Comparison of ENCODE assay signal across 2 cellular contexts in the genomic region with DNA sequence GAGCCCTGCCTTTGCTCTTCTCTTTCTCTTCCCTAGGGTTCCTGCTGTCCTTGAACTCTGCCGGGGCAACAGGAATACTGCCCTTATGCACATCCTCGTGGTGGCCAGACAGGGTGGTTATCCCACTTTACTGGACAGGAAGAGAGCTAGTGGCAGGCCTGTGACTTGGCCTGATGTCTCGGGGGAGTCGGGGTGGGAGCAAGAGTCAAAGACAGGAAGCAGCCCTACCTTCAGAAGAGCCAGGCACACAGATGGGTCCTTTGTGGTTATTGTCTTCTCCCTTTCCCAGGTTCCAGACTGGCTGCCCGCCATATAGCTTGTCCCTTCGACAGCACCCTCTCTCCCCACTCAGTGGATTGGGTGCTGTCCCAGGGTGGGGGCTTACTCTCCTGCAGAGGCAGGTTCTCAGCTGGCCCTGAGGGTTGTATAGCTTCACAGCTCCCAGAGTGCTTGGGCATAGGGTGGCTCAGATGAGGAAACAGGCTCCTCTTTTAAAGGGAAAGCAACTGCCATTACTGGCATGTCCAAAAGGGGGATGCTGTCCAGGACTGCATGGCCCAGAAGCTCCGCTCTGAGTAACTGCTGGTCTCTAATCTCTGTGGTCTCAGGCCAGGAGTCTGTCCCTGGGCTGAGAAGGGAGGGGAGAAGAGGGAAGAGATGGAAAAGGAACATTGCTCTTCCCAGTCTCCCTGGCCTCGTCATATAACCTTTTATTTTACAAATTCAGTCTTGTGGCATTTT.
TF ChIP-seq lines count a peak whose summit lies in the region.

No MANE protein-coding gene starts in this region.

TF ChIP-seq in GM23338, 12 proteins besides CTCF, POLR2A, EP300 and RAD21 (continued from another document):
- TF ChIP-seq, protein P1, sequence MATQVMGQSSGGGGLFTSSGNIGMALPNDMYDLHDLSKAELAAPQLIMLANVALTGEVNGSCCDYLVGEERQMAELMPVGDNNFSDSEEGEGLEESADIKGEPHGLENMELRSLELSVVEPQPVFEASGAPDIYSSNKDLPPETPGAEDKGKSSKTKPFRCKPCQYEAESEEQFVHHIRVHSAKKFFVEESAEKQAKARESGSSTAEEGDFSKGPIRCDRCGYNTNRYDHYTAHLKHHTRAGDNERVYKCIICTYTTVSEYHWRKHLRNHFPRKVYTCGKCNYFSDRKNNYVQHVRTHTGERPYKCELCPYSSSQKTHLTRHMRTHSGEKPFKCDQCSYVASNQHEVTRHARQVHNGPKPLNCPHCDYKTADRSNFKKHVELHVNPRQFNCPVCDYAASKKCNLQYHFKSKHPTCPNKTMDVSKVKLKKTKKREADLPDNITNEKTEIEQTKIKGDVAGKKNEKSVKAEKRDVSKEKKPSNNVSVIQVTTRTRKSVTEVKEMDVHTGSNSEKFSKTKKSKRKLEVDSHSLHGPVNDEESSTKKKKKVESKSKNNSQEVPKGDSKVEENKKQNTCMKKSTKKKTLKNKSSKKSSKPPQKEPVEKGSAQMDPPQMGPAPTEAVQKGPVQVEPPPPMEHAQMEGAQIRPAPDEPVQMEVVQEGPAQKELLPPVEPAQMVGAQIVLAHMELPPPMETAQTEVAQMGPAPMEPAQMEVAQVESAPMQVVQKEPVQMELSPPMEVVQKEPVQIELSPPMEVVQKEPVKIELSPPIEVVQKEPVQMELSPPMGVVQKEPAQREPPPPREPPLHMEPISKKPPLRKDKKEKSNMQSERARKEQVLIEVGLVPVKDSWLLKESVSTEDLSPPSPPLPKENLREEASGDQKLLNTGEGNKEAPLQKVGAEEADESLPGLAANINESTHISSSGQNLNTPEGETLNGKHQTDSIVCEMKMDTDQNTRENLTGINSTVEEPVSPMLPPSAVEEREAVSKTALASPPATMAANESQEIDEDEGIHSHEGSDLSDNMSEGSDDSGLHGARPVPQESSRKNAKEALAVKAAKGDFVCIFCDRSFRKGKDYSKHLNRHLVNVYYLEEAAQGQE (IDR thresholded peaks at IDR 0.05; ENCODE audit: unreplicated experiment) = no peak
- TF ChIP-seq, protein P2, sequence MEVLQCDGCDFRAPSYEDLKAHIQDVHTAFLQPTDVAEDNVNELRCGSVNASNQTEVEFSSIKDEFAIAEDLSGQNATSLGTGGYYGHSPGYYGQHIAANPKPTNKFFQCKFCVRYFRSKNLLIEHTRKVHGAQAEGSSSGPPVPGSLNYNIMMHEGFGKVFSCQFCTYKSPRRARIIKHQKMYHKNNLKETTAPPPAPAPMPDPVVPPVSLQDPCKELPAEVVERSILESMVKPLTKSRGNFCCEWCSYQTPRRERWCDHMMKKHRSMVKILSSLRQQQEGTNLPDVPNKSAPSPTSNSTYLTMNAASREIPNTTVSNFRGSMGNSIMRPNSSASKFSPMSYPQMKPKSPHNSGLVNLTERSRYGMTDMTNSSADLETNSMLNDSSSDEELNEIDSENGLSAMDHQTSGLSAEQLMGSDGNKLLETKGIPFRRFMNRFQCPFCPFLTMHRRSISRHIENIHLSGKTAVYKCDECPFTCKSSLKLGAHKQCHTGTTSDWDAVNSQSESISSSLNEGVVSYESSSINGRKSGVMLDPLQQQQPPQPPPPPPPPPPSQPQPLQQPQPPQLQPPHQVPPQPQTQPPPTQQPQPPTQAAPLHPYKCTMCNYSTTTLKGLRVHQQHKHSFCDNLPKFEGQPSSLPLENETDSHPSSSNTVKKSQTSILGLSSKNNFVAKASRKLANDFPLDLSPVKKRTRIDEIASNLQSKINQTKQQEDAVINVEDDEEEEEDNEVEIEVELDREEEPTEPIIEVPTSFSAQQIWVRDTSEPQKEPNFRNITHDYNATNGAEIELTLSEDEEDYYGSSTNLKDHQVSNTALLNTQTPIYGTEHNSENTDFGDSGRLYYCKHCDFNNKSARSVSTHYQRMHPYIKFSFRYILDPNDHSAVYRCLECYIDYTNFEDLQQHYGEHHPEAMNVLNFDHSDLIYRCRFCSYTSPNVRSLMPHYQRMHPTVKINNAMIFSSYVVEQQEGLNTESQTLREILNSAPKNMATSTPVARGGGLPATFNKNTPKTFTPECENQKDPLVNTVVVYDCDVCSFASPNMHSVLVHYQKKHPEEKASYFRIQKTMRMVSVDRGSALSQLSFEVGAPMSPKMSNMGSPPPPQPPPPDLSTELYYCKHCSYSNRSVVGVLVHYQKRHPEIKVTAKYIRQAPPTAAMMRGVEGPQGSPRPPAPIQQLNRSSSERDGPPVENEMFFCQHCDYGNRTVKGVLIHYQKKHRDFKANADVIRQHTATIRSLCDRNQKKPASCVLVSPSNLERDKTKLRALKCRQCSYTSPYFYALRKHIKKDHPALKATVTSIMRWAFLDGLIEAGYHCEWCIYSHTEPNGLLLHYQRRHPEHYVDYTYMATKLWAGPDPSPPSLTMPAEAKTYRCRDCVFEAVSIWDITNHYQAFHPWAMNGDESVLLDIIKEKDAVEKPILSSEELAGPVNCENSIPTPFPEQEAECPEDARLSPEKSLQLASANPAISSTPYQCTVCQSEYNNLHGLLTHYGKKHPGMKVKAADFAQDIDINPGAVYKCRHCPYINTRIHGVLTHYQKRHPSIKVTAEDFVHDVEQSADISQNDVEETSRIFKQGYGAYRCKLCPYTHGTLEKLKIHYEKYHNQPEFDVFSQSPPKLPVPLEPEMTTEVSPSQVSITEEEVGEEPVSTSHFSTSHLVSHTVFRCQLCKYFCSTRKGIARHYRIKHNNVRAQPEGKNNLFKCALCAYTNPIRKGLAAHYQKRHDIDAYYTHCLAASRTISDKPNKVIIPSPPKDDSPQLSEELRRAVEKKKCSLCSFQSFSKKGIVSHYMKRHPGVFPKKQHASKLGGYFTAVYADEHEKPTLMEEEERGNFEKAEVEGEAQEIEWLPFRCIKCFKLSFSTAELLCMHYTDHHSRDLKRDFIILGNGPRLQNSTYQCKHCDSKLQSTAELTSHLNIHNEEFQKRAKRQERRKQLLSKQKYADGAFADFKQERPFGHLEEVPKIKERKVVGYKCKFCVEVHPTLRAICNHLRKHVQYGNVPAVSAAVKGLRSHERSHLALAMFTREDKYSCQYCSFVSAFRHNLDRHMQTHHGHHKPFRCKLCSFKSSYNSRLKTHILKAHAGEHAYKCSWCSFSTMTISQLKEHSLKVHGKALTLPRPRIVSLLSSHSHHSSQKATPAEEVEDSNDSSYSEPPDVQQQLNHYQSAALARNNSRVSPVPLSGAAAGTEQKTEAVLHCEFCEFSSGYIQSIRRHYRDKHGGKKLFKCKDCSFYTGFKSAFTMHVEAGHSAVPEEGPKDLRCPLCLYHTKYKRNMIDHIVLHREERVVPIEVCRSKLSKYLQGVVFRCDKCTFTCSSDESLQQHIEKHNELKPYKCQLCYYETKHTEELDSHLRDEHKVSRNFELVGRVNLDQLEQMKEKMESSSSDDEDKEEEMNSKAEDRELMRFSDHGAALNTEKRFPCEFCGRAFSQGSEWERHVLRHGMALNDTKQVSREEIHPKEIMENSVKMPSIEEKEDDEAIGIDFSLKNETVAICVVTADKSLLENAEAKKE (CRISPR knock-in tag; IDR thresholded peaks at IDR 0.05) = no peak
- TF ChIP-seq CREB1 (CRISPR knock-in tag; IDR thresholded peaks at IDR 0.05; ENCODE audit: low read depth) (no peak), EZH2 (IDR thresholded peaks at IDR 0.05; ENCODE audit: low read depth, unreplicated experiment) (no peak), POLR2AphosphoS5 (IDR thresholded peaks at IDR 0.05; ENCODE audit: low read depth) (no peak), EZH2phosphoT487 (IDR thresholded peaks at IDR 0.05; ENCODE audit: unreplicated experiment) (no peak), STAT1 (IDR thresholded peaks at IDR 0.05; ENCODE audit: unreplicated experiment) (no peak)

TF ChIP-seq in WTC11, 78 proteins besides CTCF, POLR2A, EP300 and RAD21 (continued from another document):
- TF ChIP-seq, protein P3, sequence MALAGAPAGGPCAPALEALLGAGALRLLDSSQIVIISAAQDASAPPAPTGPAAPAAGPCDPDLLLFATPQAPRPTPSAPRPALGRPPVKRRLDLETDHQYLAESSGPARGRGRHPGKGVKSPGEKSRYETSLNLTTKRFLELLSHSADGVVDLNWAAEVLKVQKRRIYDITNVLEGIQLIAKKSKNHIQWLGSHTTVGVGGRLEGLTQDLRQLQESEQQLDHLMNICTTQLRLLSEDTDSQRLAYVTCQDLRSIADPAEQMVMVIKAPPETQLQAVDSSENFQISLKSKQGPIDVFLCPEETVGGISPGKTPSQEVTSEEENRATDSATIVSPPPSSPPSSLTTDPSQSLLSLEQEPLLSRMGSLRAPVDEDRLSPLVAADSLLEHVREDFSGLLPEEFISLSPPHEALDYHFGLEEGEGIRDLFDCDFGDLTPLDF (CRISPR knock-in tag; IDR thresholded peaks at IDR 0.05) = no peak
- TF ChIP-seq ZSCAN18 (CRISPR knock-in tag; IDR thresholded peaks at IDR 0.05) (no peak), ZNF416 (CRISPR knock-in tag; IDR thresholded peaks at IDR 0.05) (no peak), CBFB (CRISPR knock-in tag; IDR thresholded peaks at IDR 0.05; ENCODE audit: low read depth) (no peak), ETV6 (CRISPR knock-in tag; IDR thresholded peaks at IDR 0.05) (no peak), ZNF263 (CRISPR knock-in tag; IDR thresholded peaks at IDR 0.05; ENCODE audit: low read depth) (no peak), CREM (CRISPR knock-in tag; IDR thresholded peaks at IDR 0.05) (no peak)
- TF ChIP-seq, protein P4, sequence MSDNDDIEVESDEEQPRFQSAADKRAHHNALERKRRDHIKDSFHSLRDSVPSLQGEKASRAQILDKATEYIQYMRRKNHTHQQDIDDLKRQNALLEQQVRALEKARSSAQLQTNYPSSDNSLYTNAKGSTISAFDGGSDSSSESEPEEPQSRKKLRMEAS (CRISPR knock-in tag; IDR thresholded peaks at IDR 0.05) = no peak
